14 cellular contexts compared by ENCODE assay signal in the genomic region with DNA sequence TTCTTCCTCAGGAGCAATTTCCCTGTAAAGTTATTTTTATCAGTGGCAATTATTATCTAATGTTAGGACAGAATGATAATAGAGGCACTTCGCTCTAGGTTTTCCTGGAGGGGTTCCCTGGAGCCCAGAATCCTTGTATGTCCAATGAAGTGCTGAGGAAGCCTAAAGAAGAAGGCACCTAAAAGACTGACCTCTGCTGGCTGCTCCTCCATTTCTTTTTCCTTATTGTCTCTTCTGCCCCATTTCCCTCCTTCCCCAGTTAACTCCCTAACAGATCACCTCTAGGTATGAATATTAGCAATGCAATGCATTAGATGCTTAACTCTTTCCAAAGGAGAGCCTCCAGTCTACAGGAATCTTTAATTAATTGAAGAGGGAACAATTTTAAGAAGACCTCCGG.
A peak's percentile ranks its signal among the peaks of the same experiment; 100 is the strongest.
DNase-seq lines count a peak whose midpoint lies in the region; ATAC-seq, FAIRE-seq and TF ChIP-seq lines count a peak whose summit lies in the region.
"Had no signal": no experiment of that assay in that cellular context is flagged by ENCODE, and none has a peak within 500 bp of the region (broad histone marks: within the 10 kb centered on the region; RNA-seq: fewer than 3 reads in every experiment).

No MANE protein-coding gene starts in this region.

- no peak overlapping the region for H2AFZ ChIP-seq in SK-N-SH (ENCODE audit: low read depth)

- H4K20me1 ChIP-seq in SK-N-SH (ENCODE audit: insufficient read depth), result no peaks in the 10 kb centered on the region

- H3K4me3 ChIP-seq in A549, result no peak overlapping the region
- H3K4me3 ChIP-seq in SK-N-SH (ENCODE audit: low read depth in 2 of 2, low read length in 1 of 2), result no peak overlapping the region
- no peak overlapping the region for H3K4me3 ChIP-seq in foreskin fibroblast (ENCODE audit: low read depth in 1 of 2, low read length in 2 of 2)

- POLR2A ChIA-PET in A549 (lab: Yijun Ruan, JAX), result no interaction called here
- POLR2A ChIA-PET in SK-N-SH (lab: Yijun Ruan, JAX), result no interaction called here

- no peak for DNase-seq in A549 (ENCODE audit: low read depth in 1 of 2, low spot score in 1 of 2)
- DNase-seq in SK-N-SH, result no peak
- no peak for DNase-seq in foreskin fibroblast
- no peak for DNase-seq in GM20000 (ENCODE audit: low spot score)
- DNase-seq in mucosa of gallbladder (ENCODE audit: low spot score), result no peak
- DNase-seq in DMS153 (lab: John Stamatoyannopoulos, UW), result no peak
- DNase-seq: activated CD4-positive, alpha-beta T cell treated with anti-CD3 and anti-CD28 coated beads, Interleukin-2, amount 50 U/mL, for 4 hours; activated gamma-delta T cell treated with Interleukin-2 at 50 U/mL for 16 hours; CD4-positive, CD25-positive, alpha-beta regulatory T cell; left colon; NCI-H1694 had no signal

- WGBS in A549 (ENCODE audit: missing lambda C conversion rate), result 42% methylated on average over 2 of the region's 2 CpGs
- WGBS in SK-N-SH (ENCODE audit: low lambda C conversion rate), result 66% methylated on average over 2 of the region's 2 CpGs

- no peaks in the 10 kb centered on the region for H3K9me3 ChIP-seq in A549
- no peaks in the 10 kb centered on the region for H3K9me3 ChIP-seq in SK-N-SH

- no peak for FAIRE-seq in A549 (lab: Jason Lieb, UNC)
- FAIRE-seq: urothelium cell line had no signal

- ATAC-seq in A549, result no peak
- ATAC-seq in GM19324 (IDR thresholded peaks at IDR 0.05; ENCODE audit: low FRiP score, unreplicated experiment), result no peak
- ATAC-seq: left colon had no signal

- TF ChIP-seq EP300 in A549 (IDR thresholded peaks at IDR 0.05) (no peak), SK-N-SH (IDR thresholded peaks at IDR 0.05; ENCODE audit: borderline replicate concordance in 1 of 2, low read depth in 1 of 2, low read length in 1 of 2) (no peak)

- H3K79me2 ChIP-seq in SK-N-SH (ENCODE audit: insufficient read depth), result no peaks in the 10 kb centered on the region

- TF ChIP-seq RAD21 in A549 (conservative IDR thresholded peaks at IDR 0.05 in 1 of 2, IDR thresholded peaks at IDR 0.05 in 1 of 2) (no peak), SK-N-SH (IDR thresholded peaks at IDR 0.05; ENCODE audit: low read length) (peak; percentile 32; the same call in 1 of the 2 replicates)

- H3K9me2 ChIP-seq in SK-N-SH, result no peaks in the 10 kb centered on the region

- no peak for TF ChIP-seq POLR2A in A549 (IDR thresholded peaks at IDR 0.05; ENCODE audit: low read length)

- H3K36me3 ChIP-seq in SK-N-SH (replicated peaks in 1 of 2; ENCODE audit: control insufficient read depth in 1 of 2, insufficient read depth in 2 of 2, low read length in 1 of 2), result no peaks in the 10 kb centered on the region

- no peaks in the 10 kb centered on the region for H3F3A ChIP-seq in SK-N-SH (replicated peaks; ENCODE audit: insufficient read depth)

- TF ChIP-seq CTCF in A549 (IDR thresholded peaks at IDR 0.05) (peak; percentile 8; the same call in 1 of the 3 replicates), GM12873 (IDR thresholded peaks at IDR 0.05; ENCODE audit: insufficient read depth, low read depth, low read length, missing control alignments) (peak; percentile 5), SK-N-SH (IDR thresholded peaks at IDR 0.05) (peak; percentile 45), foreskin fibroblast (IDR thresholded peaks at IDR 0.05; ENCODE audit: low read depth, low read length) (peak; percentile 10), GM20000 (IDR thresholded peaks at IDR 0.05; ENCODE audit: extremely low read depth, missing control alignments) (no peak)

- H3K27me3 ChIP-seq in SK-N-SH (ENCODE audit: insufficient read depth), result no peaks in the 10 kb centered on the region

- CTCF ChIA-PET in A549 (lab: Yijun Ruan, JAX) (no interaction called here), SK-N-SH (lab: Yijun Ruan, JAX) (interaction anchor here (1.4 to 1.7 kb wide), 4 partner anchors 10 to 506 kb away, joined by 3 to 4 read pairs (median 4); no protein-coding TSS in a partner anchor)

- no peak overlapping the region for H3K9ac ChIP-seq in SK-N-SH

- no peaks in the 10 kb centered on the region for H3K4me1 ChIP-seq in A549
- H3K4me1 ChIP-seq in SK-N-SH (ENCODE audit: control insufficient read depth in 1 of 2, insufficient read depth in 2 of 2, low read depth in 1 of 2, low read length in 1 of 2), result no peaks in the 10 kb centered on the region

- H3K27ac ChIP-seq in A549, result no peak overlapping the region
- H3K27ac ChIP-seq in SK-N-SH (ENCODE audit: low read depth in 2 of 2, low read length in 1 of 2), result no peak overlapping the region

- no peak overlapping the region for H3K4me2 ChIP-seq in A549
- H3K4me2 ChIP-seq in SK-N-SH, result no peak overlapping the region

TF ChIP-seq in A549, 52 proteins besides CTCF, POLR2A, EP300 and RAD21 (continues in another document):
- TF ChIP-seq, protein P1, sequence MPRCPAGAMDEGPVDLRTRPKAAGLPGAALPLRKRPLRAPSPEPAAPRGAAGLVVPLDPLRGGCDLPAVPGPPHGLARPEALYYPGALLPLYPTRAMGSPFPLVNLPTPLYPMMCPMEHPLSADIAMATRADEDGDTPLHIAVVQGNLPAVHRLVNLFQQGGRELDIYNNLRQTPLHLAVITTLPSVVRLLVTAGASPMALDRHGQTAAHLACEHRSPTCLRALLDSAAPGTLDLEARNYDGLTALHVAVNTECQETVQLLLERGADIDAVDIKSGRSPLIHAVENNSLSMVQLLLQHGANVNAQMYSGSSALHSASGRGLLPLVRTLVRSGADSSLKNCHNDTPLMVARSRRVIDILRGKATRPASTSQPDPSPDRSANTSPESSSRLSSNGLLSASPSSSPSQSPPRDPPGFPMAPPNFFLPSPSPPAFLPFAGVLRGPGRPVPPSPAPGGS (IDR thresholded peaks at IDR 0.05), result no peak
- no peak for TF ChIP-seq HOXB5 (CRISPR knock-in tag; IDR thresholded peaks at IDR 0.05)
- TF ChIP-seq, protein P2, sequence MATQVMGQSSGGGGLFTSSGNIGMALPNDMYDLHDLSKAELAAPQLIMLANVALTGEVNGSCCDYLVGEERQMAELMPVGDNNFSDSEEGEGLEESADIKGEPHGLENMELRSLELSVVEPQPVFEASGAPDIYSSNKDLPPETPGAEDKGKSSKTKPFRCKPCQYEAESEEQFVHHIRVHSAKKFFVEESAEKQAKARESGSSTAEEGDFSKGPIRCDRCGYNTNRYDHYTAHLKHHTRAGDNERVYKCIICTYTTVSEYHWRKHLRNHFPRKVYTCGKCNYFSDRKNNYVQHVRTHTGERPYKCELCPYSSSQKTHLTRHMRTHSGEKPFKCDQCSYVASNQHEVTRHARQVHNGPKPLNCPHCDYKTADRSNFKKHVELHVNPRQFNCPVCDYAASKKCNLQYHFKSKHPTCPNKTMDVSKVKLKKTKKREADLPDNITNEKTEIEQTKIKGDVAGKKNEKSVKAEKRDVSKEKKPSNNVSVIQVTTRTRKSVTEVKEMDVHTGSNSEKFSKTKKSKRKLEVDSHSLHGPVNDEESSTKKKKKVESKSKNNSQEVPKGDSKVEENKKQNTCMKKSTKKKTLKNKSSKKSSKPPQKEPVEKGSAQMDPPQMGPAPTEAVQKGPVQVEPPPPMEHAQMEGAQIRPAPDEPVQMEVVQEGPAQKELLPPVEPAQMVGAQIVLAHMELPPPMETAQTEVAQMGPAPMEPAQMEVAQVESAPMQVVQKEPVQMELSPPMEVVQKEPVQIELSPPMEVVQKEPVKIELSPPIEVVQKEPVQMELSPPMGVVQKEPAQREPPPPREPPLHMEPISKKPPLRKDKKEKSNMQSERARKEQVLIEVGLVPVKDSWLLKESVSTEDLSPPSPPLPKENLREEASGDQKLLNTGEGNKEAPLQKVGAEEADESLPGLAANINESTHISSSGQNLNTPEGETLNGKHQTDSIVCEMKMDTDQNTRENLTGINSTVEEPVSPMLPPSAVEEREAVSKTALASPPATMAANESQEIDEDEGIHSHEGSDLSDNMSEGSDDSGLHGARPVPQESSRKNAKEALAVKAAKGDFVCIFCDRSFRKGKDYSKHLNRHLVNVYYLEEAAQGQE (IDR thresholded peaks at IDR 0.05), result no peak
- TF ChIP-seq RFX5 (IDR thresholded peaks at IDR 0.05), result no peak
- no peak for TF ChIP-seq PHF8 (IDR thresholded peaks at IDR 0.05; ENCODE audit: borderline replicate concordance, low read depth)

TF ChIP-seq in SK-N-SH, 30 proteins besides CTCF, POLR2A, EP300 and RAD21:
- TF ChIP-seq, protein P3, sequence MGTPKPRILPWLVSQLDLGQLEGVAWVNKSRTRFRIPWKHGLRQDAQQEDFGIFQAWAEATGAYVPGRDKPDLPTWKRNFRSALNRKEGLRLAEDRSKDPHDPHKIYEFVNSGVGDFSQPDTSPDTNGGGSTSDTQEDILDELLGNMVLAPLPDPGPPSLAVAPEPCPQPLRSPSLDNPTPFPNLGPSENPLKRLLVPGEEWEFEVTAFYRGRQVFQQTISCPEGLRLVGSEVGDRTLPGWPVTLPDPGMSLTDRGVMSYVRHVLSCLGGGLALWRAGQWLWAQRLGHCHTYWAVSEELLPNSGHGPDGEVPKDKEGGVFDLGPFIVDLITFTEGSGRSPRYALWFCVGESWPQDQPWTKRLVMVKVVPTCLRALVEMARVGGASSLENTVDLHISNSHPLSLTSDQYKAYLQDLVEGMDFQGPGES (IDR thresholded peaks at IDR 0.05; ENCODE audit: low read depth, low read length), result no peak
- TF ChIP-seq MEF2A (IDR thresholded peaks at IDR 0.05; ENCODE audit: borderline replicate concordance, low read depth) (no peak), SMC3 (IDR thresholded peaks at IDR 0.05; ENCODE audit: low read depth, low read length) (0 out of 2 replicates have a peak, but pooled peaks have one; percentile 21), RXRA (IDR thresholded peaks at IDR 0.05; ENCODE audit: borderline replicate concordance, low read depth) (no peak), SIN3A (IDR thresholded peaks at IDR 0.05; ENCODE audit: borderline replicate concordance, low read depth, low read length) (no peak)
